8 cellular contexts compared by ENCODE assay signal in genomic region chr1:115837762-115838421, GRCh38. TPM values are rescaled to one million over a fixed set of nuclear protein-coding genes. Genes with fewer than 3 reads are reported as not detected.
DNase-seq lines count a peak whose midpoint lies in the region; ATAC-seq lines count a peak whose summit lies in the region.

No MANE protein-coding gene starts in this region.

- intact Hi-C loops in right cardiac atrium (cut with DNase I): no loop called here

- H3K27ac ChIP-seq in right cardiac atrium (ENCODE audit: low read length) (no peak overlapping the region), rectal smooth muscle tissue (ENCODE audit: low read depth, low read length) (no peak overlapping the region)

- H3K27me3 ChIP-seq in right cardiac atrium (ENCODE audit: control insufficient read depth, insufficient read depth) (peaks cover 4% of the 10 kb centered on the region), rectal smooth muscle tissue (ENCODE audit: control insufficient read depth, insufficient read depth, low read length) (peaks cover 25% of the 10 kb centered on the region)

- no peaks in the 10 kb centered on the region for H3K36me3 ChIP-seq in rectal smooth muscle tissue (ENCODE audit: control insufficient read depth, insufficient read depth, low read length)

- no peak overlapping the region for H3K9ac ChIP-seq in rectal smooth muscle tissue (ENCODE audit: low read length)

- H3K4me1 ChIP-seq in right cardiac atrium (ENCODE audit: control insufficient read depth, insufficient read depth, low read length) (peaks cover 6% of the 10 kb centered on the region), rectal smooth muscle tissue (ENCODE audit: control insufficient read depth, insufficient read depth, low read length) (peaks cover 4% of the 10 kb centered on the region)

- DNase-seq in G401 (ENCODE audit: low spot score) (peak; percentile 53), NCI-H69 (lab: John Stamatoyannopoulos, UW) (peak; percentile 83), right cardiac atrium (peak in 2 of 3 donors; percentile 51 to 54), NCI-H2196 treated with DMSO at 0.1 percent for 48 hours (lab: John Stamatoyannopoulos, UW; ENCODE audit: unreplicated experiment) (no peak), T-helper 9 cell (no peak)

- H3K4me3 ChIP-seq in right cardiac atrium (ENCODE audit: low read length) (peak overlapping the region; percentile 0), rectal smooth muscle tissue (ENCODE audit: low read length) (peak overlapping the region; percentile 33)

- in situ Hi-C loops in G401 (cut with HindIII; ENCODE audit: low sequenced_read_pairs): no loop called here

- WGBS in right cardiac atrium: 4% methylated on average over 78 of the region's 78 CpGs

- ATAC-seq in right cardiac atrium: no peak
- ATAC-seq in GM21737 (IDR thresholded peaks at IDR 0.05; ENCODE audit: unreplicated experiment): no peak
- ATAC-seq in HG03342 (IDR thresholded peaks at IDR 0.05; ENCODE audit: unreplicated experiment): no peak

- no peaks in the 10 kb centered on the region for H3K9me3 ChIP-seq in right cardiac atrium (ENCODE audit: control insufficient read depth, low read length)

RNA-seq across cellular contexts. Expression of gene NHLH2, which starts 3.0 kb away (rescaled TPM):
- not detected in 2 replicates for total RNA-seq in G401 (2014; rRNA removed; shearing (Covaris generic))
- not detected for total RNA-seq in right cardiac atrium
- polyA plus RNA-seq in right cardiac atrium: not detected

Comparison
In these comparisons a context has a peak if more than half of its experiments do, and no peak if none do; other contexts are left out.
1. DNase-seq: peak in G401 (single experiment), NCI-H69 (single experiment) and right cardiac atrium (2 of 3); none in NCI-H2196 treated with DMSO at 0.1 percent for 48 hours (single experiment) and T-helper 9 cell (single experiment).